ENCODE assay signal across 26 cellular contexts in genomic region chrX:127879585-127879984, GRCh38.
"Had no signal": no experiment of that assay in that cellular context is flagged by ENCODE, and none has a peak within 500 bp of the region (broad histone marks: within the 10 kb centered on the region; RNA-seq: fewer than 3 reads in every experiment).

No MANE protein-coding gene starts in this region.

- H3K27ac ChIP-seq: esophagus muscularis mucosa, left lung, stomach, thyroid gland, upper lobe of left lung, vagina, VCaP had no signal

- DNase-seq: activated CD4-positive, alpha-beta T cell treated with anti-CD3 and anti-CD28 coated beads for 4 hours; activated CD4-positive, alpha-beta T cell treated with anti-CD3 and anti-CD28 coated beads, Interleukin-2, amount 50 U/mL, for 4 hours; activated CD8-positive, alpha-beta memory T cell treated with anti-CD3 and anti-CD28 coated beads for 24 hours; activated effector memory CD4-positive, alpha-beta T cell treated with Interleukin-2 at 50 U/mL for 16 hours; activated naive CD4-positive, alpha-beta T cell treated with Interleukin-2 at 50 U/mL for 16 hours; aorta; caudate nucleus; cortex of kidney; foreskin melanocyte; left lung; mesendoderm; posterior cingulate gyrus; small intestine; stimulated activated CD4-positive, alpha-beta T cell treated with anti-CD3 and anti-CD28 coated beads, Interleukin-15, amount 100 ng/mL, for 24 hours; stimulated activated CD4-positive, alpha-beta T cell treated with anti-CD3 and anti-CD28 coated beads, Interleukin-2, amount 100 ng/mL, for 24 hours; stimulated activated naive B cell treated with anti-CD40 and anti-IgM and Interleukin-4, amounts not matched to agents 10 μg/mL and 1 μg/mL and 100 μg/mL, for 72 hours; stomach; T-helper 9 cell; thyroid gland; upper lobe of left lung had no signal

- H3K4me1 ChIP-seq: esophagus muscularis mucosa, left lung, stomach, thyroid gland, upper lobe of left lung, vagina had no signal

- H3K36me3 ChIP-seq: esophagus muscularis mucosa, left lung, stomach, thyroid gland, upper lobe of left lung, vagina had no signal

- H3K4me3 ChIP-seq: esophagus muscularis mucosa, left lung, lung, stomach, thyroid gland, upper lobe of left lung, vagina had no signal

- ATAC-seq: left lung; natural killer cell treated with Interleukin-12 subunit alpha and Interleukin-12 subunit beta and Interleukin-15 and Interleukin-18, amount 100 ng/mL, for 72 hours; sciatic nerve; stimulated activated naive B cell treated with anti-CD40 and anti-IgM and Interleukin-4, amounts not matched to agents 10 μg/mL and 1 μg/mL and 100 μg/mL, for 72 hours had no signal

- H3K9me3 ChIP-seq: esophagus muscularis mucosa, left lung, stomach, thyroid gland, upper lobe of left lung, vagina had no signal

- H3K27me3 ChIP-seq: esophagus muscularis mucosa, left lung, stomach, thyroid gland, upper lobe of left lung, vagina had no signal
